In genomic region chr11:130871616-130872015, GRCh38 we compare ENCODE assay signal across 1 cellular context.
TF ChIP-seq lines count a peak whose summit lies in the region.

No MANE protein-coding gene starts in this region.

TF ChIP-seq in SK-N-SH, 30 proteins besides CTCF, POLR2A, EP300 and RAD21 (continued from another document):
- TF ChIP-seq IRF3 (IDR thresholded peaks at IDR 0.05; ENCODE audit: low read depth, low read length) (no peak), USF2 (IDR thresholded peaks at IDR 0.05; ENCODE audit: borderline replicate concordance, low read depth, low read length) (no peak), RCOR1 (IDR thresholded peaks at IDR 0.05; ENCODE audit: low read length) (no peak), FOXM1 (IDR thresholded peaks at IDR 0.05; ENCODE audit: low read depth) (no peak), USF1 (IDR thresholded peaks at IDR 0.05; ENCODE audit: borderline replicate concordance, low read depth) (no peak), MAX (IDR thresholded peaks at IDR 0.05; ENCODE audit: low read depth) (no peak), MEF2A (IDR thresholded peaks at IDR 0.05; ENCODE audit: borderline replicate concordance, low read depth) (no peak), TAF1 (IDR thresholded peaks at IDR 0.05; ENCODE audit: borderline replicate concordance, low read depth, low read length) (no peak), GATA2 (CRISPR knock-in tag; IDR thresholded peaks at IDR 0.05) (no peak)
TF ChIP-seq in SK-N-SH: peak in this region for 0.
